Comparison of ENCODE assay signal across 7 cellular contexts in genomic region chr7:94620703-94621118, GRCh38. TPM values are rescaled to one million over a fixed set of nuclear protein-coding genes. Genes with fewer than 3 reads are reported as not detected.
DNase-seq lines count a peak whose midpoint lies in the region; ATAC-seq, FAIRE-seq and TF ChIP-seq lines count a peak whose summit lies in the region.

No MANE protein-coding gene starts in this region.

- peaks cover 0 to 1% (median 1%) of the 10 kb centered on the region in 5 donors for H3K27me3 Mint-ChIP-seq in naive thymus-derived CD8-positive, alpha-beta T cell

- no peak overlapping the region for H2AFZ ChIP-seq in Loucy (ENCODE audit: low read length)

- TF ChIP-seq CTCF in Loucy (conservative IDR thresholded peaks at IDR 0.05; ENCODE audit: low read length) = no peak
- TF ChIP-seq CTCF in thoracic aorta (IDR thresholded peaks at IDR 0.05) = no peak

- peak overlapping the region; percentile 32 for H3K4me3 ChIP-seq in Loucy (ENCODE audit: low read length, poor library complexity, severe bottlenecking)
- H3K4me3 ChIP-seq in thoracic aorta = no peak overlapping the region

- H3K27ac ChIP-seq in thoracic aorta = no peak overlapping the region

- H4K20me1 ChIP-seq in Loucy (ENCODE audit: insufficient read depth, low read length, poor library complexity, severe bottlenecking) = no peaks in the 10 kb centered on the region

- peak; percentile 32 for DNase-seq in GM18507 (ENCODE audit: extremely low spot score, insufficient read length, low read depth)
- DNase-seq in HCEC 1CT = peak; percentile 96
- DNase-seq in activated CD4-positive, CD25-positive, alpha-beta regulatory T cell treated with anti-CD3 and anti-CD28 coated beads, Interleukin-2, amount 50 U/mL, for 72 hours = peak; percentile 40
- DNase-seq in erythroblast (lab: John Stamatoyannopoulos, UW) = peak; percentile 23 to 25
- no peak for DNase-seq in naive thymus-derived CD8-positive, alpha-beta T cell
- peak; percentile 48 for DNase-seq in thoracic aorta (ENCODE audit: low spot score)

- POLR2A ChIA-PET in naive thymus-derived CD8-positive, alpha-beta T cell (lab: Charles Lee) = no interaction called here

- H3F3A ChIP-seq in Loucy (ENCODE audit: low read depth) = no peaks in the 10 kb centered on the region

- H3K36me3 ChIP-seq in Loucy (ENCODE audit: insufficient read depth, low read length) = no peaks in the 10 kb centered on the region
- no peaks in the 10 kb centered on the region for H3K36me3 ChIP-seq in thoracic aorta

- no peak for TF ChIP-seq POLR2A in erythroblast (IDR thresholded peaks at IDR 0.05; ENCODE audit: low read length)

- H3K27ac Mint-ChIP-seq in naive thymus-derived CD8-positive, alpha-beta T cell = no peak overlapping the region

- H3K4me1 ChIP-seq in Loucy (ENCODE audit: insufficient read depth, low read length, poor library complexity, severe bottlenecking) (peaks cover 18% of the 10 kb centered on the region), thoracic aorta (ENCODE audit: control insufficient read depth in 1 of 2, low read depth in 2 of 2) (peaks cover 4 to 12% of the 10 kb centered on the region in 2 donors)

- peaks cover 0 to 9% (median 5%) of the 10 kb centered on the region in 4 donors for H3K4me1 Mint-ChIP-seq in naive thymus-derived CD8-positive, alpha-beta T cell

- no peak overlapping the region for H3K4me3 Mint-ChIP-seq in naive thymus-derived CD8-positive, alpha-beta T cell

- no peaks in the 10 kb centered on the region for H3K79me2 ChIP-seq in Loucy (ENCODE audit: insufficient read depth, low read length)

- peak; percentile 46 to 51 for ATAC-seq in naive thymus-derived CD8-positive, alpha-beta T cell
- ATAC-seq in thoracic aorta (ENCODE audit: insufficient number of reproducible peaks, low FRiP score, low read depth) = peak; percentile 96

- H3K27me3 ChIP-seq in Loucy (ENCODE audit: insufficient read depth, low read length, poor library complexity, severe bottlenecking) (no peaks in the 10 kb centered on the region), thoracic aorta (replicated peaks; ENCODE audit: insufficient read depth) (no peaks in the 10 kb centered on the region)

- no peaks in the 10 kb centered on the region for H3K9me3 ChIP-seq in Loucy (ENCODE audit: insufficient read depth, low read depth, low read length)
- no peaks in the 10 kb centered on the region for H3K9me3 ChIP-seq in thoracic aorta

- no peaks in the 10 kb centered on the region for H3K9me3 Mint-ChIP-seq in naive thymus-derived CD8-positive, alpha-beta T cell

- H3K9ac ChIP-seq in Loucy (ENCODE audit: low read depth, low read length, poor library complexity, severe bottlenecking) = no peak overlapping the region

- peak; percentile 97 for FAIRE-seq in GM18507 (lab: Jason Lieb, UNC)

- H3K36me3 Mint-ChIP-seq in naive thymus-derived CD8-positive, alpha-beta T cell = no peaks in the 10 kb centered on the region

- no peaks in the 10 kb centered on the region for H3K9me2 ChIP-seq in Loucy (replicated peaks; ENCODE audit: low read depth, low read length)

- H3K4me2 ChIP-seq in Loucy (ENCODE audit: low read depth, low read length, poor library complexity, severe bottlenecking) = peak overlapping the region; percentile 64

RNA-seq across cellular contexts. Expression of gene SGCE, which starts 35.2 kb away (rescaled TPM):
- 1 to 10 TPM in 1 of 2 experiments, under 1 TPM in 1; 0.36 to 1.8 TPM for total RNA-seq in naive thymus-derived CD8-positive, alpha-beta T cell
- polyA plus RNA-seq in naive thymus-derived CD8-positive, alpha-beta T cell = 1 to 10 TPM in 1 of 3 donors, not detected in 2; 2.9 TPM
- total RNA-seq in thoracic aorta = 100 to 1,000 TPM; 106 to 131 TPM

Comparison
In these comparisons a context has a peak if more than half of its experiments do, and no peak if none do; other contexts are left out.
1. DNase-seq: peak in GM18507 (single experiment), HCEC 1CT (single experiment), activated CD4-positive, CD25-positive, alpha-beta regulatory T cell treated with anti-CD3 and anti-CD28 coated beads, Interleukin-2, amount 50 U/mL, for 72 hours (single experiment), erythroblast (2 of 2) and thoracic aorta (single experiment); none in naive thymus-derived CD8-positive, alpha-beta T cell (0 of 10).
2. RNA of gene SGCE, which starts 35.2 kb away (total RNA-seq): 106 to 131 TPM in thoracic aorta; 0.36 to 1.8 TPM in naive thymus-derived CD8-positive, alpha-beta T cell; every median in the first group is over 10 times any median in the second.